Comparison of ENCODE assay signal across 8 cellular contexts in the genomic region with DNA sequence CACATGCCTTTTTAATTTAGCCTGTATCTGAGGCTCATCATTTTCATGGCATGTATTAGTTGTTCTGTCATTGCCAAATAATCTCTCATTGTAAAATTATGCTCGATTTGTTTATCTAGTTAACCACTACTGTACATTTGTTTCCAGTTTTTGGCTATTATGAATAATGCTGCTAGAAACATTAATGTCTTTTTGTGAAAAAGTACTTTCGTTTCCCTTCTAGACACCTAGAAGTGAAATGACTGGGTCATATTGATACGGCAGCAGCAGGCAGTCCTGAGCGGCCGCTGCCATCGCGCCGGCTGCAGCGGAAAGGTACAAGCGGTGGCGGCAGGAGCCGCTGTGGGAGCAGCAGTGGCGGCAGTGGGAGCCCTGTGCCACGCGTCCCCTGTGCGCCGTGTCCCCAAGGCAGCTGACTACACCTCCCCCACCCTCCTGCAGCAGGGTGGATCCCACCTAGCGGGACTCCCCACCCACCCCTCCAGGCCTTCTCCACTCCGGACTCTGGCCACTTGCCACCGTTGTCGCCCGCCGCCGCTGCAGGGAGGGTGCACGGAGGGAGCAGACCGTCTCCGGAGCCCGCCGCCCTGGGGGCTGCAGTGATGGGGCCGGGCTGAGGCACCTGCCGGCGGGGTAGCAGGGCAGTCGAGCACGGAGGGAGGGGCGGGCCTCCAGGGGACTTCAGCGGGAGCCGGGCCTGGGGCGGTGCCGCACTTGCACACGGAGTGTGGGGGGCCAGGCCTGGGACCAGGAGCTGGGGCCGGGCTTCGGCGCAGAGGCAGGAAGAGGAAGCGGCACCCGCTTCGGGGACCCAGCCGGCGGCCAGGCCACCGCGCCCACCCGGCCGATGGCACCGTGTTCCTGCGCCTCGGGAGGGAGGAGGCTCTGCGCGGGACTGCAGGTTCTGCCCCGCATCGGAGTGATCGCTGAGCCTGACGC.
DNase-seq lines count a peak whose midpoint lies in the region; ATAC-seq and TF ChIP-seq lines count a peak whose summit lies in the region.

No MANE protein-coding gene starts in this region.

- H3K27me3 Mint-ChIP-seq in activated naive CD8-positive, alpha-beta T cell treated with anti-CD3 and anti-CD28 coated beads for 36 hours: peaks cover 71% of the 10 kb centered on the region

- peak overlapping the region; percentile 35 for H3K4me3 ChIP-seq in GM12864 (ENCODE audit: low read depth, low read length)
- H3K4me3 ChIP-seq in right cardiac atrium (ENCODE audit: low read length): peak overlapping the region; percentile 54
- H3K4me3 ChIP-seq in psoas muscle: peak overlapping the region; percentile 57

- intact Hi-C loops in right cardiac atrium (cut with DNase I) (no loop called here), psoas muscle (cut with DNase I) (no loop called here)

- H3K4me3 Mint-ChIP-seq in activated naive CD8-positive, alpha-beta T cell treated with anti-CD3 and anti-CD28 coated beads for 36 hours: no peak overlapping the region

- no peaks in the 10 kb centered on the region for H3K36me3 Mint-ChIP-seq in activated naive CD8-positive, alpha-beta T cell treated with anti-CD3 and anti-CD28 coated beads for 36 hours

- peak; percentile 54 for DNase-seq in A172 (ENCODE audit: low spot score)
- DNase-seq in GM12864 (ENCODE audit: low read depth): no peak
- peak; percentile 38 to 63 for DNase-seq in NCI-H1930 (lab: John Stamatoyannopoulos, UW)
- DNase-seq in activated naive CD8-positive, alpha-beta T cell treated with anti-CD3 and anti-CD28 coated beads for 36 hours: peak; percentile 35
- peak in 2 of 3 donors; percentile 31 to 44 for DNase-seq in right cardiac atrium
- DNase-seq in psoas muscle: no peak
- no peak for DNase-seq in activated gamma-delta T cell (lab: John Stamatoyannopoulos, UW)

- WGBS in right cardiac atrium: 2% methylated on average over 61 of the region's 61 CpGs
- 1 to 2% (median 1%) methylated on average over 47 to 61 of the region's 61 CpGs for WGBS in psoas muscle, 3 donors

- H3K9me3 Mint-ChIP-seq in activated naive CD8-positive, alpha-beta T cell treated with anti-CD3 and anti-CD28 coated beads for 36 hours: peaks cover 2% of the 10 kb centered on the region

- H3K9me3 ChIP-seq in right cardiac atrium (ENCODE audit: control insufficient read depth, low read length) (no peaks in the 10 kb centered on the region), psoas muscle (peaks cover 6% of the 10 kb centered on the region)

- ATAC-seq in HG02588 (IDR thresholded peaks at IDR 0.05; ENCODE audit: unreplicated experiment): peak; percentile 87
- ATAC-seq in right cardiac atrium: peak; percentile 48 to 57
- ATAC-seq in psoas muscle: peak in 1 of 4 donors; percentile 33

- TF ChIP-seq CTCF in GM12864 (IDR thresholded peaks at IDR 0.05; ENCODE audit: low read depth, low read length, missing control alignments) (no peak), psoas muscle (IDR thresholded peaks at IDR 0.05) (no peak)

- H3K27ac ChIP-seq in right cardiac atrium (ENCODE audit: low read length): no peak overlapping the region
- H3K27ac ChIP-seq in psoas muscle: no peak overlapping the region

- H3K4me1 ChIP-seq in right cardiac atrium (ENCODE audit: control insufficient read depth, insufficient read depth, low read length) (peaks cover 2% of the 10 kb centered on the region), psoas muscle (no peaks in the 10 kb centered on the region)

- H3K4me1 Mint-ChIP-seq in activated naive CD8-positive, alpha-beta T cell treated with anti-CD3 and anti-CD28 coated beads for 36 hours: peaks cover 3% of the 10 kb centered on the region

- H3K27ac Mint-ChIP-seq in activated naive CD8-positive, alpha-beta T cell treated with anti-CD3 and anti-CD28 coated beads for 36 hours: no peak overlapping the region

- no peaks in the 10 kb centered on the region for H3K36me3 ChIP-seq in psoas muscle (ENCODE audit: insufficient read depth in 1 of 2, low read depth in 1 of 2)

- no peaks in the 10 kb centered on the region for H3K27me3 ChIP-seq in right cardiac atrium (ENCODE audit: control insufficient read depth, insufficient read depth)
- H3K27me3 ChIP-seq in psoas muscle (ENCODE audit: insufficient read depth in 3 of 3, low read length in 2 of 3): peaks cover 0 to 25% (median 13%) of the 10 kb centered on the region in 3 donors

Comparison
In these comparisons a context has a peak if more than half of its experiments do, and no peak if none do; other contexts are left out.
1. DNase-seq: peak in A172 (single experiment), NCI-H1930 (2 of 2), activated naive CD8-positive, alpha-beta T cell treated with anti-CD3 and anti-CD28 coated beads for 36 hours (single experiment) and right cardiac atrium (2 of 3); none in GM12864 (single experiment), psoas muscle (0 of 2) and activated gamma-delta T cell (single experiment).
2. Peak in every context shown above with its lines, with median percentiles within 50 percentile points of each other: H3K4me3 ChIP-seq.